Comparison of ENCODE assay signal across 8 cellular contexts in genomic region chrX:21840199-21840557, GRCh38. TPM values are rescaled to one million over a fixed set of nuclear protein-coding genes. Genes with fewer than 3 reads are reported as not detected.
DNase-seq lines count a peak whose midpoint lies in the region; ATAC-seq and TF ChIP-seq lines count a peak whose summit lies in the region.

No MANE protein-coding gene starts in this region.

- no peaks in the 10 kb centered on the region for H3K9me2 ChIP-seq in GM23338 (ENCODE audit: insufficient read depth)
- H3K9me2 ChIP-seq in OCI-LY7 (ENCODE audit: insufficient read depth, low read length): no peaks in the 10 kb centered on the region

- H3K79me2 ChIP-seq in GM23338 (replicated peaks; ENCODE audit: insufficient read depth) (peaks cover 11% of the 10 kb centered on the region; the same call in 1 of the 2 replicates), OCI-LY7 (ENCODE audit: insufficient read depth, low read depth, low read length) (peaks cover 11% of the 10 kb centered on the region; the same call in 1 of the 2 replicates)

- DNase-seq in CD8-positive, alpha-beta memory T cell: peak in 1 of 5 donors; percentile 4
- no peak for DNase-seq in GM23338 (ENCODE audit: low spot score)
- DNase-seq in OCI-LY7 (ENCODE audit: low spot score): peak; percentile 24
- DNase-seq in effector memory CD8-positive, alpha-beta T cell: no peak
- no peak for DNase-seq in neuronal stem cell (ENCODE audit: low spot score)
- DNase-seq in UCSD-AML1 (lab: John Stamatoyannopoulos, UW; ENCODE audit: unreplicated experiment): no peak
- no peak for DNase-seq in sciatic nerve (ENCODE audit: low spot score)

- H3K4me1 Mint-ChIP-seq in CD8-positive, alpha-beta memory T cell: peaks cover 12 to 15% (median 14%) of the 10 kb centered on the region in 3 donors
- H3K4me1 Mint-ChIP-seq in GM23338: peaks cover 6% of the 10 kb centered on the region; the same call in 2 of the 3 replicates
- peaks cover 4% of the 10 kb centered on the region in 2 donors for H3K4me1 Mint-ChIP-seq in effector memory CD8-positive, alpha-beta T cell (ENCODE audit: low read depth in 2 of 2)

- no peak overlapping the region for H3K4ac ChIP-seq in neuronal stem cell (ENCODE audit: low read length)

- peak overlapping the region in 7 of 8 donors; percentile 5 to 92 (median 81) for H3K27ac Mint-ChIP-seq in CD8-positive, alpha-beta memory T cell
- peak overlapping the region; percentile 74 for H3K27ac Mint-ChIP-seq in GM23338
- H3K27ac Mint-ChIP-seq in effector memory CD8-positive, alpha-beta T cell: peak overlapping the region; percentile 90 to 94

- POLR2A ChIA-PET in CD8-positive, alpha-beta memory T cell (lab: Charles Lee): no interaction called here
- POLR2A ChIA-PET in OCI-LY7 (lab: Charles Lee): interaction anchor here (0.5 kb wide), 1 partner anchor 10 kb away, joined by 3 read pairs; no protein-coding TSS in a partner anchor

- no peak overlapping the region for H3K18ac ChIP-seq in neuronal stem cell (ENCODE audit: low read length)

- no peaks in the 10 kb centered on the region for H3K4me1 ChIP-seq in CD8-positive, alpha-beta memory T cell (ENCODE audit: insufficient read depth, low read length)
- H3K4me1 ChIP-seq in GM23338 (ENCODE audit: insufficient read depth) (peaks cover 13% of the 10 kb centered on the region), OCI-LY7 (ENCODE audit: insufficient read depth, low read length, poor library complexity, severe bottlenecking) (peaks cover 4% of the 10 kb centered on the region), neuronal stem cell (ENCODE audit: control insufficient read depth in 2 of 2, insufficient read depth in 1 of 2, low read depth in 1 of 2, low read length in 2 of 2) (no peaks in the 10 kb centered on the region)

- intact Hi-C loops in OCI-LY7 (cut with micrococcal nuclease; ENCODE audit: unreplicated experiment): no loop called here
- intact Hi-C loops in sciatic nerve (cut with DNase I): no loop called here

- CTCF ChIA-PET in CD8-positive, alpha-beta memory T cell (lab: Charles Lee): no interaction called here
- CTCF ChIA-PET in OCI-LY7 (lab: Charles Lee; ENCODE audit: unreplicated experiment): no interaction called here

- no peaks in the 10 kb centered on the region for H3F3A ChIP-seq in GM23338 (replicated peaks; ENCODE audit: low read depth)

- no peak overlapping the region for H2BK15ac ChIP-seq in neuronal stem cell (ENCODE audit: low read length)

- no peaks in the 10 kb centered on the region for H3K36me3 ChIP-seq in CD8-positive, alpha-beta memory T cell (ENCODE audit: insufficient read depth, low read length)
- no peaks in the 10 kb centered on the region for H3K36me3 ChIP-seq in GM23338 (ENCODE audit: insufficient read depth)
- H3K36me3 ChIP-seq in OCI-LY7 (ENCODE audit: insufficient read depth, low read length): peaks cover 9% of the 10 kb centered on the region; the same call in 1 of the 2 replicates
- peaks cover 0 to 19% of the 10 kb centered on the region in 2 donors for H3K36me3 ChIP-seq in neuronal stem cell (replicated peaks in 1 of 2; ENCODE audit: control insufficient read depth in 2 of 2, insufficient read depth in 2 of 2, low read length in 2 of 2)

- no peak overlapping the region for H3K14ac ChIP-seq in neuronal stem cell (ENCODE audit: low read length)

- H3K27me3 ChIP-seq in CD8-positive, alpha-beta memory T cell (ENCODE audit: insufficient read depth, low read length, poor library complexity, severe bottlenecking): no peaks in the 10 kb centered on the region
- H3K27me3 ChIP-seq in GM23338 (ENCODE audit: insufficient read depth) (no peaks in the 10 kb centered on the region), neuronal stem cell (ENCODE audit: control insufficient read depth in 3 of 3, insufficient read depth in 3 of 3, low read depth in 1 of 3, low read length in 3 of 3) (no peaks in the 10 kb centered on the region)

- H4K91ac ChIP-seq in neuronal stem cell (ENCODE audit: low read depth, low read length, poor library complexity): no peak overlapping the region

- no peak overlapping the region for H2BK120ac ChIP-seq in neuronal stem cell (ENCODE audit: low read depth, low read length)

- H3K27me3 Mint-ChIP-seq in CD8-positive, alpha-beta memory T cell: peaks cover 0 to 9% of the 10 kb centered on the region in 2 donors
- peaks cover 2% of the 10 kb centered on the region for H3K27me3 Mint-ChIP-seq in GM23338 (ENCODE audit: insufficient read depth, low read depth, poor library complexity)
- H3K27me3 Mint-ChIP-seq in effector memory CD8-positive, alpha-beta T cell: no peaks in the 10 kb centered on the region

- peaks cover 0 to 8% (median 3%) of the 10 kb centered on the region in 3 donors for H3K36me3 Mint-ChIP-seq in CD8-positive, alpha-beta memory T cell
- H3K36me3 Mint-ChIP-seq in GM23338 (ENCODE audit: low read depth): peaks cover 6% of the 10 kb centered on the region; the same call in 2 of the 3 replicates
- H3K36me3 Mint-ChIP-seq in effector memory CD8-positive, alpha-beta T cell (ENCODE audit: insufficient read depth): peaks cover 5% of the 10 kb centered on the region

- no peak for TF ChIP-seq CTCF in GM23338 (conservative IDR thresholded peaks at IDR 0.05; ENCODE audit: low read depth in 2 of 2)
- no peak for TF ChIP-seq CTCF in OCI-LY7 (conservative IDR thresholded peaks at IDR 0.05; ENCODE audit: low read length)

- H2AFZ ChIP-seq in GM23338 (no peak overlapping the region; the same call in 1 of the 2 replicates), OCI-LY7 (ENCODE audit: low read length) (peak overlapping the region; percentile 49; the same call in 1 of the 2 replicates), neuronal stem cell (ENCODE audit: low read length) (peak overlapping the region; percentile 85)

- peak overlapping the region; percentile 61 for H3K27ac ChIP-seq in CD8-positive, alpha-beta memory T cell (ENCODE audit: low read depth, low read length)
- H3K27ac ChIP-seq in GM23338 (ENCODE audit: low read depth) (no peak overlapping the region), OCI-LY7 (ENCODE audit: low read depth, low read length, poor library complexity, severe bottlenecking) (peak overlapping the region; percentile 43), neuronal stem cell (replicated peaks; ENCODE audit: low read length) (no peak overlapping the region)

- H2BK5ac ChIP-seq in neuronal stem cell (ENCODE audit: low read length): no peak overlapping the region

- H4K20me1 ChIP-seq in GM23338 (replicated peaks; ENCODE audit: insufficient read depth): no peaks in the 10 kb centered on the region
- no peaks in the 10 kb centered on the region for H4K20me1 ChIP-seq in OCI-LY7 (ENCODE audit: insufficient read depth, low read length)

- no peak overlapping the region for H2AK5ac ChIP-seq in neuronal stem cell (ENCODE audit: low read depth, low read length)

- no peaks in the 10 kb centered on the region for H3K9me3 Mint-ChIP-seq in CD8-positive, alpha-beta memory T cell
- no peaks in the 10 kb centered on the region for H3K9me3 Mint-ChIP-seq in GM23338
- H3K9me3 Mint-ChIP-seq in effector memory CD8-positive, alpha-beta T cell: no peaks in the 10 kb centered on the region

- no CpG with 5 or more reads among the region's 7 CpGs for WGBS in neuronal stem cell (ENCODE audit: extremely low coverage in 2 of 2, insufficient read length in 2 of 2, insufficient replicate concordance in 1 of 2), 2 donors

- H3K23ac ChIP-seq in neuronal stem cell (ENCODE audit: low read depth, low read length, poor library complexity): no peak overlapping the region

- H3K9ac ChIP-seq in neuronal stem cell (ENCODE audit: low read depth, low read length, poor library complexity): no peak overlapping the region

- peak overlapping the region; percentile 69 for H3K4me3 ChIP-seq in CD8-positive, alpha-beta memory T cell (ENCODE audit: low read length)
- peak overlapping the region; percentile 73 for H3K4me3 ChIP-seq in GM23338
- H3K4me3 ChIP-seq in OCI-LY7 (ENCODE audit: low read depth, low read length, poor library complexity, severe bottlenecking): peak overlapping the region; percentile 85
- H3K4me3 ChIP-seq in neuronal stem cell (ENCODE audit: low read length in 2 of 2): peak overlapping the region; percentile 90 to 99

- H3K4me2 ChIP-seq in GM23338 (peak overlapping the region; percentile 85), OCI-LY7 (ENCODE audit: low read length) (peak overlapping the region; percentile 64), neuronal stem cell (ENCODE audit: insufficient read depth, low read length, poor library complexity, severe bottlenecking) (peak overlapping the region; percentile 68)

- H3K4me3 Mint-ChIP-seq in CD8-positive, alpha-beta memory T cell: peak overlapping the region; percentile 88 to 100 (median 92)
- peak overlapping the region; percentile 89 for H3K4me3 Mint-ChIP-seq in GM23338
- peak overlapping the region; percentile 87 to 90 for H3K4me3 Mint-ChIP-seq in effector memory CD8-positive, alpha-beta T cell

- no peak overlapping the region for H4K8ac ChIP-seq in neuronal stem cell (ENCODE audit: low read depth, low read length)

- H3K9me3 ChIP-seq in CD8-positive, alpha-beta memory T cell (ENCODE audit: low read length): no peaks in the 10 kb centered on the region
- H3K9me3 ChIP-seq in OCI-LY7 (ENCODE audit: low read length): no peaks in the 10 kb centered on the region
- no peaks in the 10 kb centered on the region for H3K9me3 ChIP-seq in neuronal stem cell (replicated peaks in 1 of 2; ENCODE audit: control insufficient read depth in 2 of 2, insufficient read depth in 1 of 2, low read depth in 1 of 2, low read length in 2 of 2)

- BruUV-seq in OCI-LY7 (replicated peaks; lab: Mats Ljungman, UMichigan): TSS peak; percentile 75

- H2BK12ac ChIP-seq in neuronal stem cell (ENCODE audit: low read length): no peak overlapping the region

- ATAC-seq in GM23338 (no peak), HG03342 (IDR thresholded peaks at IDR 0.05; ENCODE audit: unreplicated experiment) (no peak), sciatic nerve (no peak)
- no peak for ATAC-seq in effector memory CD8-positive, alpha-beta T cell (replicated peaks)

- H3K79me1 ChIP-seq in neuronal stem cell (ENCODE audit: low read depth, low read length): peaks cover 5% of the 10 kb centered on the region

TF ChIP-seq in GM23338, 12 proteins besides CTCF, POLR2A, EP300 and RAD21 (continues in another document):
- TF ChIP-seq JUNB (IDR thresholded peaks at IDR 0.05; ENCODE audit: unreplicated experiment): no peak

RNA-seq across cellular contexts. Expression of gene MBTPS2, which starts 0.8 kb away (rescaled TPM):
- 1 to 10 TPM; 8.3 to 8.8 TPM for total RNA-seq in CD8-positive, alpha-beta memory T cell
- polyA plus RNA-seq in CD8-positive, alpha-beta memory T cell: 5.4 TPM
- 7.7 and 7.8 TPM in 2 replicates for total RNA-seq in GM23338 (2014; rRNA removed; shearing (Covaris generic))
- 2.1 and 3.2 TPM in 2 replicates for polyA plus RNA-seq in GM23338 (2016; fragmentation: Nextera tagmentation; extraction: Ambion mirVana)
- 3.1 and 4.7 TPM in 2 replicates for total RNA-seq in OCI-LY7 (2014; rRNA removed; shearing (Covaris generic))
- total RNA-seq in OCI-LY7 (2022) (14.9 and 15.8 TPM in 2 replicates), sciatic nerve (15.2 TPM)
- polyA plus RNA-seq in neuronal stem cell (2013, experiment 1 of 2): 9.2 TPM
- polyA plus RNA-seq in neuronal stem cell (2013, experiment 2 of 2): 9.3 TPM

RNA-seq across cellular contexts. Expression of gene YY2, which starts 15.6 kb away (rescaled TPM):
- 1 to 10 TPM; 1.8 to 2.0 TPM for total RNA-seq in CD8-positive, alpha-beta memory T cell
- 0.59 TPM for polyA plus RNA-seq in CD8-positive, alpha-beta memory T cell
- total RNA-seq in GM23338 (2014; rRNA removed; shearing (Covaris generic)): 1.3 and 1.6 TPM in 2 replicates
- 0.66 and 1.0 TPM in 2 replicates for polyA plus RNA-seq in GM23338 (2016; fragmentation: Nextera tagmentation; extraction: Ambion mirVana)
- total RNA-seq in OCI-LY7 (2014; rRNA removed; shearing (Covaris generic)): 0.82 and 2.4 TPM in 2 replicates
- total RNA-seq in OCI-LY7 (2022) (2.2 and 3.7 TPM in 2 replicates), sciatic nerve (2.1 TPM)
- polyA plus RNA-seq in neuronal stem cell (2013, experiment 1 of 2): 0.46 TPM
- 0.54 TPM for polyA plus RNA-seq in neuronal stem cell (2013, experiment 2 of 2)

Comparison
In these comparisons a context has a peak if more than half of its experiments do, and no peak if none do; other contexts are left out.
1. H3K27ac ChIP-seq: peak in CD8-positive, alpha-beta memory T cell (single experiment) and OCI-LY7 (single experiment); none in GM23338 (single experiment) and neuronal stem cell (single experiment).
2. Peak in every context shown above with its lines, with median percentiles within 50 percentile points of each other: H3K4me3 ChIP-seq, H3K27ac Mint-ChIP-seq, H3K4me3 Mint-ChIP-seq and H3K4me2 ChIP-seq.